13 cellular contexts compared by ENCODE assay signal in genomic region chr21:35026153-35026499, GRCh38. TPM values are rescaled to one million over a fixed set of nuclear protein-coding genes. Genes with fewer than 3 reads are reported as not detected.
DNase-seq lines count a peak whose midpoint lies in the region; ATAC-seq, FAIRE-seq and TF ChIP-seq lines count a peak whose summit lies in the region.
"Had no signal": no experiment of that assay in that cellular context is flagged by ENCODE, and none has a peak within 500 bp of the region (broad histone marks: within the 10 kb centered on the region; RNA-seq: fewer than 3 reads in every experiment).

No MANE protein-coding gene starts in this region.

- ATAC-seq in HG02938 (IDR thresholded peaks at IDR 0.05; ENCODE audit: unreplicated experiment): no peak

- FAIRE-seq in GM12892 (lab: Jason Lieb, UNC): peak; percentile 60

- peaks cover 4% of the 10 kb centered on the region for H3K36me3 ChIP-seq in osteoblast (ENCODE audit: insufficient read depth, low read length)
- H3K36me3 ChIP-seq in breast epithelium: no peaks in the 10 kb centered on the region
- H3K36me3 ChIP-seq: cardiac muscle cell, prostate gland had no signal

- no peak for DNase-seq in GM12892 (ENCODE audit: insufficient read length)
- DNase-seq in NOMO-1 treated with DMSO at 0.1 percent for 48 hours (lab: John Stamatoyannopoulos, UW; ENCODE audit: unreplicated experiment): peak; percentile 47
- peak; percentile 65 for DNase-seq in astrocyte of the hippocampus (ENCODE audit: low read depth, low spot score)
- no peak for DNase-seq in osteoblast (ENCODE audit: insufficient read length, low spot score, missing footprints)
- no peak for DNase-seq in COLO829 (ENCODE audit: low spot score)
- DNase-seq in breast epithelium (ENCODE audit: low spot score in 2 of 2): no peak
- DNase-seq in GM19240 (ENCODE audit: insufficient read length, low spot score): no peak
- DNase-seq: DMS79, NCI-H1930, PC-9 had no signal

- H4K20me1 ChIP-seq in osteoblast (ENCODE audit: insufficient read depth, low read length): no peaks in the 10 kb centered on the region

- peaks cover 8% of the 10 kb centered on the region for H3K4me1 ChIP-seq in osteoblast (ENCODE audit: insufficient read depth, low read length)
- H3K4me1 ChIP-seq in breast epithelium: no peaks in the 10 kb centered on the region
- H3K4me1 ChIP-seq: prostate gland had no signal

- TF ChIP-seq POLR2A in GM12892 (IDR thresholded peaks at IDR 0.05; ENCODE audit: low read depth, low read length) (no peak), breast epithelium (IDR thresholded peaks at IDR 0.05) (no peak)

- TF ChIP-seq CTCF in osteoblast (IDR thresholded peaks at IDR 0.05; ENCODE audit: extremely low read depth, low read depth, low read length) (no peak), breast epithelium (IDR thresholded peaks at IDR 0.05) (no peak)

- H3K9me3 ChIP-seq in osteoblast (ENCODE audit: low read depth, low read length): no peaks in the 10 kb centered on the region
- no peaks in the 10 kb centered on the region for H3K9me3 ChIP-seq in breast epithelium
- H3K9me3 ChIP-seq: prostate gland had no signal

- peak overlapping the region; percentile 75 for H3K4me2 ChIP-seq in osteoblast (ENCODE audit: insufficient read depth, low read length)
- H3K4me2 ChIP-seq: PC-9 had no signal

- H2AFZ ChIP-seq in osteoblast (ENCODE audit: low read length): no peak overlapping the region
- H2AFZ ChIP-seq: PC-9 had no signal

- H3K27me3 ChIP-seq in osteoblast (ENCODE audit: insufficient read depth, low read length): no peaks in the 10 kb centered on the region
- H3K27me3 ChIP-seq in breast epithelium: no peaks in the 10 kb centered on the region

- intact Hi-C loops in breast epithelium (cut with DNase I; ENCODE audit: low total_unique reads): no loop called here

- H3K4me3 ChIP-seq in osteoblast (ENCODE audit: insufficient read depth, low read length) (no peak overlapping the region), breast epithelium (no peak overlapping the region)
- H3K4me3 ChIP-seq: cardiac muscle cell, PC-9, prostate gland had no signal

- peaks cover 8% of the 10 kb centered on the region for H3K79me2 ChIP-seq in osteoblast (ENCODE audit: insufficient read depth, low read length)

- H3K27ac ChIP-seq in osteoblast (ENCODE audit: low read depth, low read length): no peak overlapping the region
- H3K27ac ChIP-seq in breast epithelium: no peak overlapping the region
- H3K27ac ChIP-seq: cardiac muscle cell, PC-9 had no signal

RNA-seq across cellular contexts. Expression of gene RUNX1, which starts 23.0 kb away (rescaled TPM):
- polyA plus RNA-seq in GM12892 (2012; ENCODE audit: missing spikeins): 9.1 TPM
- total RNA-seq in osteoblast (40.9 and 60.4 TPM in 2 replicates), breast epithelium (100 to 1,000 TPM in 2 of 3 donors, 10 to 100 TPM in 1; 24.8 to 165 (median 127) TPM)
- polyA plus RNA-seq: cardiac muscle cell had no signal

Comparison
In these comparisons a context has a peak if more than half of its experiments do, and no peak if none do; other contexts are left out.
1. DNase-seq: peak in NOMO-1 treated with DMSO at 0.1 percent for 48 hours (single experiment) and astrocyte of the hippocampus (single experiment); none in GM12892 (single experiment), osteoblast (single experiment), COLO829 (single experiment), breast epithelium (0 of 2) and GM19240 (single experiment).